ENCODE assay signal across 13 cellular contexts in the genomic region with DNA sequence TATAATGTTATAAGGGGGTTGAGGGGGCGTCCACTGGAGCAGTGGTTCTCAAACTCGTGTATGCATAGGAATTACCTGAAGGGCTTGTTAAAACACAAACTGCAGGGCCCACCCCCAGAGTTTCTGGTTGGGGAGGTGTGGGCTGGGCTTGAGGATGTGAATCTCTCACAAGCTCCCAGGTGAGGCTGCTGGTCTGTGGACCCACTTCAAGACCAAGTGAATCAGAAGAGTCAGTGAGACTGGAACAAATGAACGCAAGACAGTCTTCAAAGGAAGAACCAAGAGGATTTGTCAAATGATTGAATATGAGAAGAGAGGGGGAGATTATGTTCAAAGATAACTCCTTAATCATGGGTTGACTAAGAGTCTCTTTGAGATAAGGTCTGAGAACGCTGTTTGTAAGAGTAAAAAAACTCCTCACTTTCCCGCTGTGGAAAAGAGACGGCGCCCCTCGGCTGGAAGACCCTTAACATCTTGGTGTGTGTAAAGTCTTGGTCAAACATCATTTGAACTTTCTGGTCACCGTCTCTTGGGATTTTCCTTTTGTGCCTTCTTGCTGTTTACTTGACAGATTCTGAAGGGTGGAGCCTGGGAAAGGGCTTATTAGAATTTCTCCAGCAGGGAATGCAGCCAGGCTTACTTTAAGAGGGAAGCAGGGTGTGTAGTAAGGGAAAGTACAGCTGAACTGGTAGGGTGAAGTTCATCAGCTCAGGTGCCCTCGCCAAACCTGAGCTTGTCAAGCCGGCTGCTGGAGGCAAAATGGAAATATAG. TPM values are rescaled to one million over a fixed set of nuclear protein-coding genes. Genes with fewer than 3 reads are reported as not detected.
A peak's percentile ranks its signal among the peaks of the same experiment; 100 is the strongest.
DNase-seq lines count a peak whose midpoint lies in the region; ATAC-seq, FAIRE-seq and TF ChIP-seq lines count a peak whose summit lies in the region.
"Had no signal": no experiment of that assay in that cellular context is flagged by ENCODE, and none has a peak within 500 bp of the region (broad histone marks: within the 10 kb centered on the region; RNA-seq: fewer than 3 reads in every experiment).

No MANE protein-coding gene starts in this region.

- no peak for ATAC-seq in CD4-positive, CD25-positive, alpha-beta regulatory T cell (ENCODE audit: low read depth in 2 of 2)
- ATAC-seq in GM19452 (IDR thresholded peaks at IDR 0.05; ENCODE audit: unreplicated experiment) (no peak), GM19455 (IDR thresholded peaks at IDR 0.05; ENCODE audit: unreplicated experiment) (no peak)

- H3K27me3 Mint-ChIP-seq in CD4-positive, CD25-positive, alpha-beta regulatory T cell = no peaks in the 10 kb centered on the region
- no peaks in the 10 kb centered on the region for H3K27me3 Mint-ChIP-seq in T-helper 2 cell treated with Interferon-gamma antibody and Interleukin-4, amounts not matched to agents 5 μg/mL and 100 μg/mL, for 36 hours (ENCODE audit: low read depth)

- H3K9me3 Mint-ChIP-seq in CD4-positive, CD25-positive, alpha-beta regulatory T cell = peaks cover 0 to 1% (median 0%) of the 10 kb centered on the region in 7 donors
- no peaks in the 10 kb centered on the region for H3K9me3 Mint-ChIP-seq in T-helper 2 cell treated with Interferon-gamma antibody and Interleukin-4, amounts not matched to agents 5 μg/mL and 100 μg/mL, for 36 hours

- H3K4me3 ChIP-seq in CD4-positive, CD25-positive, alpha-beta regulatory T cell (ENCODE audit: low read depth, low read length) = no peak overlapping the region
- H3K4me3 ChIP-seq in fibroblast of pulmonary artery (replicated peaks; ENCODE audit: low read depth, low read length) = no peak overlapping the region
- H3K4me3 ChIP-seq in skeletal muscle tissue (ENCODE audit: low read length in 3 of 3) = no peak overlapping the region
- H3K4me3 ChIP-seq: BLaER1, heart right ventricle had no signal

- no peak for DNase-seq in CD4-positive, CD25-positive, alpha-beta regulatory T cell
- peak; percentile 68 for DNase-seq in T-helper 2 cell treated with Interferon-gamma antibody and Interleukin-4, amounts not matched to agents 5 μg/mL and 100 μg/mL, for 36 hours (ENCODE audit: low spot score)
- DNase-seq in fibroblast of pulmonary artery (ENCODE audit: low read depth) (peak; percentile 38), HTR-8/SVneo (ENCODE audit: insufficient read length, low spot score) (no peak), dermis blood vessel endothelial cell (no peak)
- DNase-seq: heart right ventricle, NCI-H2171 treated with DMSO at 0.1 percent for 48 hours, T-helper 1 cell had no signal

- H3K4me1 Mint-ChIP-seq in CD4-positive, CD25-positive, alpha-beta regulatory T cell = peaks cover 30 to 78% (median 48%) of the 10 kb centered on the region in 4 donors
- peaks cover 69% of the 10 kb centered on the region for H3K4me1 Mint-ChIP-seq in T-helper 2 cell treated with Interferon-gamma antibody and Interleukin-4, amounts not matched to agents 5 μg/mL and 100 μg/mL, for 36 hours (ENCODE audit: low read depth)

- H3K27me3 ChIP-seq in CD4-positive, CD25-positive, alpha-beta regulatory T cell (ENCODE audit: control insufficient read depth, insufficient read depth, low read length) = no peaks in the 10 kb centered on the region
- H3K27me3 ChIP-seq in skeletal muscle tissue (ENCODE audit: control insufficient read depth in 3 of 3, insufficient read depth in 3 of 3, low read length in 3 of 3) = no peaks in the 10 kb centered on the region
- H3K27me3 ChIP-seq: BLaER1, heart right ventricle had no signal

- peaks cover 4% of the 10 kb centered on the region for H3K36me3 Mint-ChIP-seq in CD4-positive, CD25-positive, alpha-beta regulatory T cell
- peaks cover 20% of the 10 kb centered on the region for H3K36me3 Mint-ChIP-seq in T-helper 2 cell treated with Interferon-gamma antibody and Interleukin-4, amounts not matched to agents 5 μg/mL and 100 μg/mL, for 36 hours (ENCODE audit: low read depth)

- H3K36me3 ChIP-seq in CD4-positive, CD25-positive, alpha-beta regulatory T cell (ENCODE audit: control insufficient read depth, insufficient read depth, low read length) = no peaks in the 10 kb centered on the region
- H3K36me3 ChIP-seq in skeletal muscle tissue (ENCODE audit: control insufficient read depth in 3 of 3, insufficient read depth in 3 of 3, low read length in 3 of 3) = peaks cover 0 to 2% (median 0%) of the 10 kb centered on the region in 3 donors
- H3K36me3 ChIP-seq: heart right ventricle had no signal

- no peak for TF ChIP-seq CTCF in fibroblast of pulmonary artery (IDR thresholded peaks at IDR 0.05; ENCODE audit: low read length, missing control alignments)

- H3K4me1 ChIP-seq in CD4-positive, CD25-positive, alpha-beta regulatory T cell (ENCODE audit: control insufficient read depth, insufficient read depth, low read length, poor library complexity, severe bottlenecking) = peaks cover 18% of the 10 kb centered on the region
- H3K4me1 ChIP-seq in skeletal muscle tissue (ENCODE audit: control insufficient read depth in 3 of 3, insufficient read depth in 3 of 3, low read length in 3 of 3) = peaks cover 13 to 24% (median 18%) of the 10 kb centered on the region in 3 donors

- no peak overlapping the region for H3K9ac ChIP-seq in skeletal muscle tissue (ENCODE audit: low read depth in 1 of 3, low read length in 3 of 3)
- H3K9ac ChIP-seq: BLaER1 had no signal

- H3K9me3 ChIP-seq in CD4-positive, CD25-positive, alpha-beta regulatory T cell (ENCODE audit: control insufficient read depth in 2 of 2, low read length in 2 of 2) = no peaks in the 10 kb centered on the region
- H3K9me3 ChIP-seq in skeletal muscle tissue (ENCODE audit: control insufficient read depth in 3 of 3, low read length in 3 of 3) = no peaks in the 10 kb centered on the region
- H3K9me3 ChIP-seq: BLaER1 had no signal

- peak overlapping the region; percentile 25 to 64 (median 50) for H3K27ac Mint-ChIP-seq in CD4-positive, CD25-positive, alpha-beta regulatory T cell
- peak overlapping the region; percentile 1 for H3K27ac Mint-ChIP-seq in T-helper 2 cell treated with Interferon-gamma antibody and Interleukin-4, amounts not matched to agents 5 μg/mL and 100 μg/mL, for 36 hours

- peak overlapping the region in 1 of 4 donors; percentile 59 for H3K4me3 Mint-ChIP-seq in CD4-positive, CD25-positive, alpha-beta regulatory T cell
- H3K4me3 Mint-ChIP-seq in T-helper 2 cell treated with Interferon-gamma antibody and Interleukin-4, amounts not matched to agents 5 μg/mL and 100 μg/mL, for 36 hours = peak overlapping the region; percentile 39

- peak overlapping the region; percentile 29 for H3K27ac ChIP-seq in CD4-positive, CD25-positive, alpha-beta regulatory T cell (ENCODE audit: insufficient read depth, low read length, poor library complexity, severe bottlenecking)
- peak overlapping the region; percentile 26 for H3K27ac ChIP-seq in skeletal muscle tissue (ENCODE audit: low read depth, low read length)
- H3K27ac ChIP-seq: BLaER1, HL-60 had no signal

- no peak for FAIRE-seq in HTR-8/SVneo (lab: Jason Lieb, UNC)

RNA-seq across cellular contexts. Expression of a gene that starts 5.3 kb away (rescaled TPM):
- total RNA-seq in CD4-positive, CD25-positive, alpha-beta regulatory T cell = 203 TPM
- 100 to 1,000 TPM; 108 to 126 (median 110) TPM for polyA plus RNA-seq in CD4-positive, CD25-positive, alpha-beta regulatory T cell
- total RNA-seq in skeletal muscle tissue (31.8 TPM), dermis blood vessel endothelial cell (25.9 and 39.5 TPM in 2 replicates)

Comparison
In these comparisons a context has a peak if more than half of its experiments do, and no peak if none do; other contexts are left out.
1. DNase-seq: peak in T-helper 2 cell treated with Interferon-gamma antibody and Interleukin-4, amounts not matched to agents 5 μg/mL and 100 μg/mL, for 36 hours (single experiment) and fibroblast of pulmonary artery (single experiment); none in CD4-positive, CD25-positive, alpha-beta regulatory T cell (0 of 3), HTR-8/SVneo (single experiment) and dermis blood vessel endothelial cell (single experiment).